ENCODE assay signal across 9 cellular contexts in genomic region chr4:143359794-143360193, GRCh38.
DNase-seq lines count a peak whose midpoint lies in the region; ATAC-seq lines count a peak whose summit lies in the region.
"Had no signal": no experiment of that assay in that cellular context is flagged by ENCODE, and none has a peak within 500 bp of the region (broad histone marks: within the 10 kb centered on the region; RNA-seq: fewer than 3 reads in every experiment).

No MANE protein-coding gene starts in this region.

- no peak overlapping the region for H3K9ac ChIP-seq in rectal smooth muscle tissue (ENCODE audit: low read length)

- H3K36me3 Mint-ChIP-seq in dendritic cell treated with granulocyte-macrophage colony-stimulating factor and Interleukin-4, amounts not matched to agents 40 ng/mL and 50 ng/mL, for 4 days (ENCODE audit: low read depth): peaks cover under 1% of the 10 kb centered on the region

- peak overlapping the region; percentile 41 for H3K27ac Mint-ChIP-seq in dendritic cell treated with granulocyte-macrophage colony-stimulating factor and Interleukin-4, amounts not matched to agents 40 ng/mL and 50 ng/mL, for 4 days

- intact Hi-C loops in dendritic cell treated with granulocyte-macrophage colony-stimulating factor and Interleukin-4, amounts not matched to agents 40 ng/mL and 50 ng/mL, for 4 days (cut with micrococcal nuclease): no loop called here

- no peaks in the 10 kb centered on the region for H3K27me3 ChIP-seq in rectal smooth muscle tissue (ENCODE audit: control insufficient read depth, insufficient read depth, low read length)
- H3K27me3 ChIP-seq: testis had no signal

- H3K4me3 Mint-ChIP-seq in dendritic cell treated with granulocyte-macrophage colony-stimulating factor and Interleukin-4, amounts not matched to agents 40 ng/mL and 50 ng/mL, for 4 days: no peak overlapping the region

- DNase-seq in NOMO-1 (lab: John Stamatoyannopoulos, UW; ENCODE audit: unreplicated experiment in 2 of 2) (peak; percentile 56 to 69), NCI-H2196 (lab: John Stamatoyannopoulos, UW; ENCODE audit: unreplicated experiment) (no peak), NCI-H1092 (lab: John Stamatoyannopoulos, UW) (no peak)
- DNase-seq in stimulated activated CD4-positive, alpha-beta T cell treated with anti-CD3 and anti-CD28 coated beads, Interleukin-15, amount 100 ng/mL, for 24 hours: no peak
- DNase-seq: testis had no signal

- no peaks in the 10 kb centered on the region for H3K36me3 ChIP-seq in rectal smooth muscle tissue (ENCODE audit: control insufficient read depth, insufficient read depth, low read length)

- H3K9me3 Mint-ChIP-seq in dendritic cell treated with granulocyte-macrophage colony-stimulating factor and Interleukin-4, amounts not matched to agents 40 ng/mL and 50 ng/mL, for 4 days: peaks cover 6% of the 10 kb centered on the region

- peak overlapping the region; percentile 9 for H3K27ac ChIP-seq in rectal smooth muscle tissue (ENCODE audit: low read depth, low read length)

- no peak overlapping the region for H3K4me3 ChIP-seq in rectal smooth muscle tissue (ENCODE audit: low read length)
- H3K4me3 ChIP-seq: testis had no signal

- ATAC-seq in GM19395 (IDR thresholded peaks at IDR 0.05; ENCODE audit: unreplicated experiment) (peak; percentile 1), HG03097 (IDR thresholded peaks at IDR 0.05; ENCODE audit: low FRiP score, unreplicated experiment) (no peak)

- peaks cover 35% of the 10 kb centered on the region for H3K4me1 ChIP-seq in rectal smooth muscle tissue (ENCODE audit: control insufficient read depth, insufficient read depth, low read length)

- H3K27me3 Mint-ChIP-seq in dendritic cell treated with granulocyte-macrophage colony-stimulating factor and Interleukin-4, amounts not matched to agents 40 ng/mL and 50 ng/mL, for 4 days: no peaks in the 10 kb centered on the region

- H3K4me1 Mint-ChIP-seq in dendritic cell treated with granulocyte-macrophage colony-stimulating factor and Interleukin-4, amounts not matched to agents 40 ng/mL and 50 ng/mL, for 4 days (ENCODE audit: low read depth): peaks cover 45% of the 10 kb centered on the region

Comparison
In these comparisons a context has a peak if more than half of its experiments do, and no peak if none do; other contexts are left out.
1. DNase-seq: peak in NOMO-1 (2 of 2); none in NCI-H2196 (single experiment), stimulated activated CD4-positive, alpha-beta T cell treated with anti-CD3 and anti-CD28 coated beads, Interleukin-15, amount 100 ng/mL, for 24 hours (single experiment) and NCI-H1092 (single experiment).